Comparison of ENCODE assay signal across 8 cellular contexts in the genomic region with DNA sequence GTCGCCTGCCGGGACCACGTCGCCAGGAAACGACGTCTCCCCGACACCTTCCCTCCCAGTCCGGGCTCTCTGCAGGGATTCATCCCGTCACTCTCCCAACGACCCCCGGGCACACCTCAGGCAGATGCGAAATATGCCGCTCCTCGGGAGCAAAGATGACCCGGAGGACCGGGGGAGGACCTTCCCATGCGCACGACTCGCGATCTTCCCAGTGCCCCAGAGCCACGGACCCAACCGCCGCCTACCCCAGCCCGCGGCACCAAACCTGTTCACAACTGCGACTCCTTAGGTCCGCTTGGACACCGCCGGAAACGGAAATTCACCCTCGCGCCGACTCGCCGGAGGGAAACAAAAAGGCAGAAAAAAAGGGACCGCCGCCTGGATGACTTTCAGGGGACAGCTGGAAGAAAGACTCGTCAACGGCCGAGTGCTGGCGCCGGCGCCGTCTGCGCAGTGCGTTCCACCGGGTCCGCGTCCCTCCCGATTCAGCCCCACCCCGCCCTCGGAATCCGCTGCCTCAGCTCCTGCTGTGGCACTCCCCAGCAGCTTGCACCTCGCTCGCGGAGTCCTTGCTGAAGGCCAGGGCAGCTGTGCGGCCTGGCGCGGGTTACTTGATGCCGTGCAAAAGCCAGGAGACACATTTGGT. TPM values are rescaled to one million over a fixed set of nuclear protein-coding genes. Genes with fewer than 3 reads are reported as not detected.
DNase-seq lines count a peak whose midpoint lies in the region; ATAC-seq, FAIRE-seq and TF ChIP-seq lines count a peak whose summit lies in the region.
"Not testable (repeated sequence)": the region's sequence is repeated elsewhere in the genome, so short reads cannot be mapped to it uniquely, and the experiment has no call there.

No MANE protein-coding gene starts in this region.

- peak; percentile 55 to 75; a peak in 3 of 4 replicates for TF ChIP-seq POLR2A in HepG2 (IDR thresholded peaks at IDR 0.05; ENCODE audit: insufficient read depth in 1 of 2, low read depth in 2 of 2, low read length in 2 of 2)

- H3K4me1 ChIP-seq in BLaER1: not testable (repeated sequence)
- H3K4me1 ChIP-seq in HepG2 (ENCODE audit: insufficient read depth, low read length): peaks cover 24% of the 10 kb centered on the region

- H3K4me3 ChIP-seq in BLaER1 (peak overlapping the region; percentile 72), HepG2 (replicated peaks in 1 of 3; ENCODE audit: insufficient read depth in 1 of 3, low read depth in 2 of 3, low read length in 3 of 3) (peak overlapping the region; percentile 64 to 83 (median 75); a peak in 5 of 6 replicates)

- not testable (repeated sequence) for H4K20me1 ChIP-seq in BLaER1; HepG2 (ENCODE audit: insufficient read depth, low read length)

- not testable (repeated sequence) for H3K36me3 ChIP-seq in BLaER1; HepG2 (replicated peaks in 1 of 2; ENCODE audit: control insufficient read depth in 1 of 2, insufficient read depth in 2 of 2, low read length in 2 of 2)

- DNase-seq in NCI-H526 treated with DMSO at 0.1 percent for 48 hours (lab: John Stamatoyannopoulos, UW) (peak; percentile 66), dermis blood vessel endothelial cell (peak; percentile 75), HepG2 (ENCODE audit: low spot score) (peak; percentile 83)
- peak; percentile 65 to 81 for DNase-seq in activated CD4-positive, alpha-beta T cell treated with anti-CD3 and anti-CD28 coated beads, Interleukin-2, amount 50 U/mL, for 24 hours (ENCODE audit: low read depth in 1 of 2, low spot score in 1 of 2)
- peak; percentile 58 for DNase-seq in stimulated activated CD4-positive, alpha-beta T cell treated with anti-CD3 and anti-CD28 coated beads, Interleukin-2, amount 100 ng/mL, for 4 hours (ENCODE audit: low read depth)

- POLR2A ChIA-PET in HepG2 (lab: Yijun Ruan, JAX): not testable (repeated sequence)

- not testable (repeated sequence) for FAIRE-seq in HepG2 (lab: Jason Lieb, UNC)

- not testable (repeated sequence) for H3K9me3 ChIP-seq in BLaER1; HepG2 (ENCODE audit: low read length)

- in situ Hi-C loops in HepG2 (cut with HindIII; ENCODE audit: extremely low pct_ligation_motif_present, low pct_unique_long_range_greater_than_20kb): not testable (repeated sequence)

- H3K4me2 ChIP-seq in BLaER1: peak overlapping the region; percentile 55
- H3K4me2 ChIP-seq in HepG2 (ENCODE audit: low read depth, low read length): peak overlapping the region; percentile 61

- CTCF ChIA-PET in HepG2 (lab: Yijun Ruan, JAX; ENCODE audit: low intra/inter-chr PET ratio, low total read pairs): not testable (repeated sequence)

- not testable (repeated sequence) for TF ChIP-seq RAD21 in HepG2 (CRISPR knock-in tag; IDR thresholded peaks at IDR 0.05)

- ATAC-seq in GM19395 (IDR thresholded peaks at IDR 0.05; ENCODE audit: unreplicated experiment): peak; percentile 94
- peak; percentile 85 for ATAC-seq in HG03520 (IDR thresholded peaks at IDR 0.05; ENCODE audit: unreplicated experiment)
- peak; percentile 90 for ATAC-seq in HepG2

- intact Hi-C loops in HepG2 (cut with micrococcal nuclease; ENCODE audit: unreplicated experiment): not testable (repeated sequence)

- WGBS in HepG2 (ENCODE audit: low lambda C conversion rate): 0% methylated on average over 27 of the region's 60 CpGs

- not testable (repeated sequence) for H3K79me2 ChIP-seq in HepG2 (ENCODE audit: insufficient read depth, low read length)

- not testable (repeated sequence) for H3K27me3 ChIP-seq in BLaER1; HepG2 (ENCODE audit: control insufficient read depth in 1 of 2, insufficient read depth in 2 of 2, low read length in 2 of 2)

- peak overlapping the region; percentile 77 for H3K27ac ChIP-seq in BLaER1
- H3K27ac ChIP-seq in HepG2 (ENCODE audit: extremely low read length, insufficient read depth, low read length): peak overlapping the region; percentile 82

- H2AFZ ChIP-seq in HepG2 (ENCODE audit: low read length): not testable (repeated sequence)

- not testable (repeated sequence) for TF ChIP-seq CTCF in HepG2 (CRISPR knock-in tag; IDR thresholded peaks at IDR 0.05)

- peak; percentile 5 to 31; a peak in 1 of 4 replicates for TF ChIP-seq EP300 in HepG2 (IDR thresholded peaks at IDR 0.05; ENCODE audit: low read depth in 2 of 2, low read length in 2 of 2)
- TF ChIP-seq EP300 in HepG2 (CRISPR knock-in tag; IDR thresholded peaks at IDR 0.05; ENCODE audit: borderline replicate concordance): not testable (repeated sequence)

- peak overlapping the region; percentile 78 for H3K9ac ChIP-seq in BLaER1
- H3K9ac ChIP-seq in HepG2 (ENCODE audit: insufficient read depth, low read depth, low read length): peak overlapping the region; percentile 77

- BruUV-seq in HepG2 (replicated peaks; lab: Mats Ljungman, UMichigan): not testable (repeated sequence)

RNA-seq across cellular contexts. Expression of a gene that starts 29.9 kb away (rescaled TPM):
- total RNA-seq in dermis blood vessel endothelial cell: 1.7 and 2.2 TPM in 2 replicates
- 2.3 and 5.1 TPM in 2 replicates for total RNA-seq in HepG2 (2016; rRNA removed; fragmentation: Illumina TruSeq; extraction: Trizol)
- total RNA-seq in HepG2 (2016; cell fraction: cytosol; rRNA removed; fragmentation: Illumina TruSeq; extraction: Trizol; ENCODE audit: low read depth): 4.4 and 5.3 TPM in 2 replicates
- total RNA-seq in HepG2 (2016; cell fraction: insoluble cytoplasmic fraction; rRNA removed; fragmentation: Illumina TruSeq; extraction: Trizol): 1.9 and 5.6 TPM in 2 replicates
- total RNA-seq in HepG2 (2016; cell fraction: membrane; rRNA removed; fragmentation: Illumina TruSeq; extraction: Trizol): 4.3 and 5.0 TPM in 2 replicates
- 7.7 TPM in 2 replicates for total RNA-seq in HepG2 (2016; cell fraction: nucleus; rRNA removed; fragmentation: Illumina TruSeq; extraction: Trizol)
- polyA plus RNA-seq in HepG2 (2011; rRNA removed): 12.0 TPM in 2 replicates
- polyA plus RNA-seq in HepG2 (2011; cell fraction: cytosol; rRNA removed): 2.7 and 3.2 TPM in 2 replicates
- 41.4 and 47.5 TPM in 2 replicates for polyA plus RNA-seq in HepG2 (2011; cell fraction: nucleus; rRNA removed)
- 6.1 and 6.3 TPM in 2 replicates for polyA plus RNA-seq in HepG2 (2012)
- 0.62 and 0.65 TPM in 2 replicates for polyA plus RNA-seq in HepG2 (2016; cell fraction: cytosol; fragmentation: Illumina TruSeq; extraction: Trizol; ENCODE audit: low read depth)
- polyA plus RNA-seq in HepG2 (2016; cell fraction: insoluble cytoplasmic fraction; fragmentation: Illumina TruSeq; extraction: Trizol; ENCODE audit: low read depth): 2.5 and 2.7 TPM in 2 replicates
- 1.6 and 2.0 TPM in 2 replicates for polyA plus RNA-seq in HepG2 (2016; cell fraction: membrane; fragmentation: Illumina TruSeq; extraction: Trizol; ENCODE audit: low read depth)
- 44.3 and 47.1 TPM in 2 replicates for polyA plus RNA-seq in HepG2 (2016; cell fraction: nucleus; fragmentation: Illumina TruSeq; extraction: Trizol; ENCODE audit: insufficient read depth, low read depth)
- polyA minus RNA-seq in HepG2 (2011; rRNA and poly(A)+ RNA removed; ENCODE audit: low replicate concordance): 4.2 and 8.1 TPM in 2 replicates
- 1.2 and 1.7 TPM in 2 replicates for polyA minus RNA-seq in HepG2 (2011; cell fraction: cytosol; rRNA and poly(A)+ RNA removed)
- 14.2 and 16.0 TPM in 2 replicates for polyA minus RNA-seq in HepG2 (2011; cell fraction: nucleus; rRNA and poly(A)+ RNA removed)

Comparison
In these comparisons a context has a peak if more than half of its experiments do, and no peak if none do; other contexts are left out.
1. Peak in every context shown above with its lines: DNase-seq, ATAC-seq, H3K4me3 ChIP-seq and H3K27ac ChIP-seq.